In the genomic region with DNA sequence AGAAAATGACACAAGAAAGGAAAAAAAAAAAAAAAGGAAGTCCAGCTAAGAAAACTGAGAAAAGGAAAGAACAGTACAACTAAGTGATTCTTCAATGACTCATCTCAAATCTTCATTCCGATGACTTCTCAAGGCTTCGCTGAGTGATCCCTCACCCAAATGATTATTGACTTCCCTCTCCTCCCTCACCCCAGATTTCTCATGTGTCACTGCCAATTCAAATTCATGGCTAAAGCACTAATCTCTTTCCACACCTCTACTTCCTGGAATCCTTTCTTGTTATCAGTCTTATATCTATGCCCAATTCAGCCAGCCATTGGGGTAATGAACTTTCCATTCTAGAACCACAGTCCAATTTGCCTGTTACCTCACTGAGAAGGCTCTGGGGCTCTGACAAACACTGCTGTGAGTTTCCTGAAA, we compare ENCODE assay signal across 8 cellular contexts.
DNase-seq lines count a peak whose midpoint lies in the region; ATAC-seq lines count a peak whose summit lies in the region.

No MANE protein-coding gene starts in this region.

- DNase-seq in EH (ENCODE audit: low read depth) (peak; percentile 42), HS-5 (ENCODE audit: low read depth) (peak; percentile 70), epithelial cell of prostate (ENCODE audit: low read depth, low spot score) (peak; percentile 78), GDM1 (lab: John Stamatoyannopoulos, UW) (no peak), DMS53 treated with DMSO at 0.1 percent for 48 hours (lab: John Stamatoyannopoulos, UW; ENCODE audit: unreplicated experiment) (no peak), AG20443 (ENCODE audit: low spot score) (no peak), cerebellar nuclear complex (lab: John Stamatoyannopoulos, UW) (no peak)

- peak; percentile 59 for ATAC-seq in GM21526 (IDR thresholded peaks at IDR 0.05; ENCODE audit: low FRiP score, unreplicated experiment)

- H3K27ac ChIP-seq in epithelial cell of prostate: peak overlapping the region; percentile 76

Comparison
In these comparisons a context has a peak if more than half of its experiments do, and no peak if none do; other contexts are left out.
1. DNase-seq: peak in EH (single experiment), HS-5 (single experiment) and epithelial cell of prostate (single experiment); none in GDM1 (single experiment), DMS53 treated with DMSO at 0.1 percent for 48 hours (single experiment), AG20443 (single experiment) and cerebellar nuclear complex (0 of 2).